Comparison of ENCODE assay signal across 38 cellular contexts in genomic region chr9:108262836-108263235, GRCh38.
"Had no signal": no experiment of that assay in that cellular context is flagged by ENCODE, and none has a peak within 500 bp of the region (broad histone marks: within the 10 kb centered on the region; RNA-seq: fewer than 3 reads in every experiment).

No MANE protein-coding gene starts in this region.

- H3K36me3 ChIP-seq: adrenal gland, ascending aorta, brain microvascular endothelial cell, cardiac muscle cell had no signal

- H3K27me3 ChIP-seq: adrenal gland, ascending aorta, body of pancreas, brain microvascular endothelial cell, cardiac muscle cell had no signal

- H3K27me3 Mint-ChIP-seq: activated naive CD4-positive, alpha-beta T cell treated with anti-CD3 and anti-CD28 coated beads, Interleukin-2, amount 10 ng/mL, durations not matched to agents 7 days and 5 days; activated naive CD4-positive, alpha-beta T cell treated with anti-CD3 and anti-CD28 coated beads, Interleukin-2, amount 50 U/mL, for 24 hours; activated naive CD8-positive, alpha-beta T cell; activated naive CD8-positive, alpha-beta T cell treated with anti-CD3 and anti-CD28 coated beads for 36 hours; activated naive CD8-positive, alpha-beta T cell treated with anti-CD3 and anti-CD28 coated beads, Interleukin-2, amount 10 ng/mL, durations not matched to agents 7 days and 5 days; activated naive CD8-positive, alpha-beta T cell treated with anti-CD3 and anti-CD28 coated beads, Interleukin-2, amount 50 U/mL, for 24 hours; activated T-cell treated with anti-CD3 and anti-CD28 coated beads, Interleukin-2, amount 50 U/mL, for 24 hours; activated T-helper 17 cell treated with anti-CD3 and anti-CD28 coated beads, Interleukin-2, amount 50 U/mL, for 72 hours; central memory CD8-positive, alpha-beta T cell had no signal

- H3K4me3 Mint-ChIP-seq: activated naive CD4-positive, alpha-beta T cell treated with anti-CD3 and anti-CD28 coated beads for 36 hours; activated naive CD4-positive, alpha-beta T cell treated with anti-CD3 and anti-CD28 coated beads, Interleukin-2, amount 10 ng/mL, durations not matched to agents 7 days and 5 days; activated naive CD4-positive, alpha-beta T cell treated with anti-CD3 and anti-CD28 coated beads, Interleukin-2, amount 50 U/mL, for 24 hours; activated naive CD8-positive, alpha-beta T cell; activated naive CD8-positive, alpha-beta T cell treated with anti-CD3 and anti-CD28 coated beads for 36 hours; activated naive CD8-positive, alpha-beta T cell treated with anti-CD3 and anti-CD28 coated beads, Interleukin-2, amount 10 ng/mL, durations not matched to agents 7 days and 5 days; activated naive CD8-positive, alpha-beta T cell treated with anti-CD3 and anti-CD28 coated beads, Interleukin-2, amount 50 U/mL, for 24 hours; activated T-cell treated with anti-CD3 and anti-CD28 coated beads, Interleukin-2, amount 50 U/mL, for 24 hours; activated T-cell treated with anti-CD3 and anti-CD28 coated beads, Interleukin-2, amount 50 U/mL, for 4 hours; activated T-cell treated with anti-CD3 and anti-CD28 coated beads, Interleukin-2, amount 50 U/mL, for 72 hours; activated T-helper 1 cell treated with anti-CD3 and anti-CD28 coated beads, Interleukin-12 subunit alpha, Interleukin-12 subunit beta, Interleukin-2, Interleukin-4 antibody, amounts not matched to agents 30 ng/mL and 10 ng/mL and 1 ng/mL, durations not matched to agents 14 hours and 24 hours and 36 hours; activated T-helper 17 cell treated with anti-CD3 and anti-CD28 coated beads, Interleukin-2, amount 50 U/mL, for 72 hours; brain; central memory CD8-positive, alpha-beta T cell had no signal

- DNase-seq: activated effector memory CD4-positive, alpha-beta T cell treated with anti-CD3 and anti-CD28 coated beads, Interleukin-2, amount 50 U/mL, for 16 hours; activated effector memory CD4-positive, alpha-beta T cell treated with Interleukin-2 at 50 U/mL for 16 hours; activated gamma-delta T cell; activated gamma-delta T cell treated with Interleukin-2 at 50 U/mL for 16 hours; activated naive CD4-positive, alpha-beta T cell; activated naive CD4-positive, alpha-beta T cell treated with anti-CD3 and anti-CD28 coated beads for 36 hours; activated naive CD4-positive, alpha-beta T cell treated with anti-CD3 and anti-CD28 coated beads, Interleukin-2, amount 10 ng/mL, durations not matched to agents 7 days and 5 days; activated naive CD4-positive, alpha-beta T cell treated with anti-CD3 and anti-CD28 coated beads, Interleukin-2, amount 50 U/mL, for 16 hours; activated naive CD4-positive, alpha-beta T cell treated with Interleukin-2 at 50 U/mL for 16 hours; activated naive CD8-positive, alpha-beta T cell treated with anti-CD3 and anti-CD28 coated beads for 36 hours; activated naive CD8-positive, alpha-beta T cell treated with anti-CD3 and anti-CD28 coated beads, Interleukin-2, amount 10 ng/mL, durations not matched to agents 7 days and 5 days; activated naive CD8-positive, alpha-beta T cell treated with anti-CD3 and anti-CD28 coated beads, Interleukin-2, amount 50 U/mL, for 24 hours; activated T-cell treated with anti-CD3 and anti-CD28 coated beads, Interleukin-2, amount 50 U/mL, for 1 hour; activated T-cell treated with anti-CD3 and anti-CD28 coated beads, Interleukin-2, amount 50 U/mL, for 24 hours; activated T-cell treated with anti-CD3 and anti-CD28 coated beads, Interleukin-2, amount 50 U/mL, for 4 hours; activated T-cell treated with anti-CD3 and anti-CD28 coated beads, Interleukin-2, amount 50 U/mL, for 48 hours; activated T-cell treated with anti-CD3 and anti-CD28 coated beads, Interleukin-2, amount 50 U/mL, for 72 hours; adrenal gland; amniotic stem cell; amygdala; anterior cingulate cortex; aorta; body of pancreas; brain microvascular endothelial cell; central memory CD4-positive, alpha-beta T cell; cerebellar nuclear complex had no signal

- ATAC-seq: activated naive CD4-positive, alpha-beta T cell treated with anti-CD3 and anti-CD28 coated beads, Interleukin-2, amount 50 U/mL, for 72 hours; activated naive CD8-positive, alpha-beta T cell treated with anti-CD3 and anti-CD28 coated beads, Interleukin-2, amount 50 U/mL, for 24 hours; activated T-cell treated with anti-CD3 and anti-CD28 coated beads, Interleukin-2, amount 50 U/mL, for 4 hours; activated T-cell treated with anti-CD3 and anti-CD28 coated beads, Interleukin-2, amount 50 U/mL, for 72 hours; activated T-helper 17 cell treated with anti-CD3 and anti-CD28 coated beads, Interleukin-2, amount 50 U/mL, for 72 hours; body of pancreas had no signal

- H3K36me3 Mint-ChIP-seq: activated naive CD4-positive, alpha-beta T cell treated with anti-CD3 and anti-CD28 coated beads, Interleukin-2, amount 10 ng/mL, durations not matched to agents 7 days and 5 days; activated naive CD4-positive, alpha-beta T cell treated with anti-CD3 and anti-CD28 coated beads, Interleukin-2, amount 50 U/mL, for 24 hours; activated naive CD8-positive, alpha-beta T cell; activated naive CD8-positive, alpha-beta T cell treated with anti-CD3 and anti-CD28 coated beads for 36 hours; activated naive CD8-positive, alpha-beta T cell treated with anti-CD3 and anti-CD28 coated beads, Interleukin-2, amount 10 ng/mL, durations not matched to agents 7 days and 5 days; brain had no signal

- H3K4me1 ChIP-seq: adrenal gland, ascending aorta, body of pancreas had no signal

- H3K9me3 ChIP-seq: adrenal gland, ascending aorta, body of pancreas had no signal

- H3K27ac ChIP-seq: adrenal gland, ascending aorta, body of pancreas, brain microvascular endothelial cell, cardiac muscle cell had no signal

- H3K4me3 ChIP-seq: adrenal gland, ascending aorta, body of pancreas, cardiac muscle cell had no signal

- H3K27ac Mint-ChIP-seq: activated naive CD4-positive, alpha-beta T cell treated with anti-CD3 and anti-CD28 coated beads for 36 hours; activated naive CD4-positive, alpha-beta T cell treated with anti-CD3 and anti-CD28 coated beads, Interleukin-2, amount 10 ng/mL, durations not matched to agents 7 days and 5 days; activated naive CD4-positive, alpha-beta T cell treated with anti-CD3 and anti-CD28 coated beads, Interleukin-2, amount 50 U/mL, for 24 hours; activated naive CD8-positive, alpha-beta T cell; activated naive CD8-positive, alpha-beta T cell treated with anti-CD3 and anti-CD28 coated beads for 36 hours; activated naive CD8-positive, alpha-beta T cell treated with anti-CD3 and anti-CD28 coated beads, Interleukin-2, amount 10 ng/mL, durations not matched to agents 7 days and 5 days; activated naive CD8-positive, alpha-beta T cell treated with anti-CD3 and anti-CD28 coated beads, Interleukin-2, amount 50 U/mL, for 24 hours; activated T-cell treated with anti-CD3 and anti-CD28 coated beads, Interleukin-2, amount 50 U/mL, for 24 hours; activated T-cell treated with anti-CD3 and anti-CD28 coated beads, Interleukin-2, amount 50 U/mL, for 72 hours; activated T-helper 1 cell treated with anti-CD3 and anti-CD28 coated beads, Interleukin-12 subunit alpha, Interleukin-12 subunit beta, Interleukin-2, Interleukin-4 antibody, amounts not matched to agents 30 ng/mL and 10 ng/mL and 1 ng/mL, durations not matched to agents 14 hours and 24 hours and 36 hours; activated T-helper 17 cell treated with anti-CD3 and anti-CD28 coated beads, Interleukin-2, amount 50 U/mL, for 72 hours; activated T-helper 2 cell treated with anti-CD3 and anti-CD28 coated beads, Interferon-gamma antibody, Interleukin-2, Interleukin-4, amounts not matched to agents 10 μg/mL and 5 μg/mL and 100 μg/mL, durations not matched to agents 14 hours and 24 hours and 36 hours; brain had no signal

- H3K9me3 Mint-ChIP-seq: activated naive CD4-positive, alpha-beta T cell treated with anti-CD3 and anti-CD28 coated beads, Interleukin-2, amount 50 U/mL, for 24 hours; activated naive CD8-positive, alpha-beta T cell treated with anti-CD3 and anti-CD28 coated beads for 36 hours; activated naive CD8-positive, alpha-beta T cell treated with anti-CD3 and anti-CD28 coated beads, Interleukin-2, amount 50 U/mL, for 24 hours; activated T-helper 1 cell treated with anti-CD3 and anti-CD28 coated beads, Interleukin-12 subunit alpha, Interleukin-12 subunit beta, Interleukin-2, Interleukin-4 antibody, amounts not matched to agents 30 ng/mL and 10 ng/mL and 1 ng/mL, durations not matched to agents 14 hours and 24 hours and 36 hours had no signal

- FAIRE-seq: astrocyte, bronchial epithelial cell had no signal

- H3K4me1 Mint-ChIP-seq: activated naive CD4-positive, alpha-beta T cell treated with anti-CD3 and anti-CD28 coated beads, Interleukin-2, amount 10 ng/mL, durations not matched to agents 7 days and 5 days; activated naive CD4-positive, alpha-beta T cell treated with anti-CD3 and anti-CD28 coated beads, Interleukin-2, amount 50 U/mL, for 24 hours; activated naive CD8-positive, alpha-beta T cell treated with anti-CD3 and anti-CD28 coated beads for 36 hours; activated naive CD8-positive, alpha-beta T cell treated with anti-CD3 and anti-CD28 coated beads, Interleukin-2, amount 10 ng/mL, durations not matched to agents 7 days and 5 days; activated naive CD8-positive, alpha-beta T cell treated with anti-CD3 and anti-CD28 coated beads, Interleukin-2, amount 50 U/mL, for 24 hours; activated T-helper 17 cell treated with anti-CD3 and anti-CD28 coated beads, Interleukin-2, amount 50 U/mL, for 72 hours; central memory CD8-positive, alpha-beta T cell had no signal
